Comparison of ENCODE assay signal across 2 cellular contexts in the genomic region with DNA sequence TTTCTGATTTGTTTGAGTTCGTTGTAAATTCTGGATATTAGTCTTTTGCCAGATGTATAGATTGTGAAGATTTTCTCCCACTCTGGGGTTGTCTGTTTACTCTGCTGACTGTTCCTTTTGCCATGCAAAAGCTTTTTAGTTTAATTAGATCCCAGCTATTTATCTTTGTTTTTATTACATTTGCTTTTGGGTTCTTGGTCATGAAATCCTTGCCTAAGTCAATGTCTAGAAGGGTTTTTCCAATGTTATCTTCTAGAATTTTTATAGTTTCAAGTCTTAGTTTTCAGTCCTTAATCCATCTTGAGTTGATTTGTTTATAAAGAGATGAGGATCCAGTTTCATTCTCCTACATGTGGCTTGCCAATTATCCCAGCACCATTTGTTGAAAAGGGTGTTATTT.
TF ChIP-seq lines count a peak whose summit lies in the region.
"Not testable (repeated sequence)": the region's sequence is repeated elsewhere in the genome, so short reads cannot be mapped to it uniquely, and the experiment has no call there.

No MANE protein-coding gene starts in this region.

- CTCF ChIA-PET in HEK293 (lab: Yijun Ruan, JAX): interaction anchor here (0.7 kb wide), 1 partner anchor 125 kb away, joined by 4 read pairs; no protein-coding TSS in a partner anchor

- not testable (repeated sequence) for H3K4me3 ChIP-seq in HEK293 (ENCODE audit: low read depth, low read length)

- not testable (repeated sequence) for TF ChIP-seq CTCF in 22Rv1 (IDR thresholded peaks at IDR 0.05); HEK293 (tag by site-specific recombination; IDR thresholded peaks at IDR 0.05)

- H3K4me1 ChIP-seq in HEK293 (ENCODE audit: control insufficient read depth, insufficient read depth, low read length): not testable (repeated sequence)

- POLR2A ChIA-PET in HEK293 (lab: Yijun Ruan, JAX): not testable (repeated sequence)

- not testable (repeated sequence) for H3K36me3 ChIP-seq in HEK293 (ENCODE audit: control insufficient read depth in 2 of 2, insufficient read depth in 1 of 2, low read length in 2 of 2)

- H3K9me3 ChIP-seq in HEK293 (ENCODE audit: control insufficient read depth, insufficient read depth, low read depth, low read length): not testable (repeated sequence)

- H3K27ac ChIP-seq in 22Rv1: peak overlapping the region; percentile 41
- H3K27ac ChIP-seq in HEK293 (ENCODE audit: extremely low read depth, low read depth, low read length): not testable (repeated sequence)

TF ChIP-seq in HEK293, 187 proteins besides CTCF, POLR2A, EP300 and RAD21:
- TF ChIP-seq WT1 (tag by site-specific recombination; IDR thresholded peaks at IDR 0.05) (peak; percentile 84), SCRT1 (tag by site-specific recombination; IDR thresholded peaks at IDR 0.05; ENCODE audit: borderline replicate concordance) (peak; percentile 70; the same call in 1 of the 2 replicates), GLIS1 (tag by site-specific recombination; IDR thresholded peaks at IDR 0.05) (0 out of 2 replicates have a peak, but pooled peaks have one; percentile 16), FEZF1 (tag by site-specific recombination; IDR thresholded peaks at IDR 0.05) (peak; percentile 70), BCL11A (tag by site-specific recombination; IDR thresholded peaks at IDR 0.05; ENCODE audit: low read depth) (0 out of 2 replicates have a peak, but pooled peaks have one; percentile 58), OSR2 (tag by site-specific recombination; IDR thresholded peaks at IDR 0.05) (0 out of 2 replicates have a peak, but pooled peaks have one; percentile 26), KLF8 (tag by site-specific recombination; IDR thresholded peaks at IDR 0.05) (0 out of 2 replicates have a peak, but pooled peaks have one; percentile 58), BCL11B (tag by site-specific recombination; IDR thresholded peaks at IDR 0.05; ENCODE audit: low read depth) (0 out of 2 replicates have a peak, but pooled peaks have one; percentile 69)
TF ChIP-seq in HEK293: peak in this region for 8; not testable (repeated sequence) for 179.
